12 cellular contexts compared by ENCODE assay signal in the genomic region with DNA sequence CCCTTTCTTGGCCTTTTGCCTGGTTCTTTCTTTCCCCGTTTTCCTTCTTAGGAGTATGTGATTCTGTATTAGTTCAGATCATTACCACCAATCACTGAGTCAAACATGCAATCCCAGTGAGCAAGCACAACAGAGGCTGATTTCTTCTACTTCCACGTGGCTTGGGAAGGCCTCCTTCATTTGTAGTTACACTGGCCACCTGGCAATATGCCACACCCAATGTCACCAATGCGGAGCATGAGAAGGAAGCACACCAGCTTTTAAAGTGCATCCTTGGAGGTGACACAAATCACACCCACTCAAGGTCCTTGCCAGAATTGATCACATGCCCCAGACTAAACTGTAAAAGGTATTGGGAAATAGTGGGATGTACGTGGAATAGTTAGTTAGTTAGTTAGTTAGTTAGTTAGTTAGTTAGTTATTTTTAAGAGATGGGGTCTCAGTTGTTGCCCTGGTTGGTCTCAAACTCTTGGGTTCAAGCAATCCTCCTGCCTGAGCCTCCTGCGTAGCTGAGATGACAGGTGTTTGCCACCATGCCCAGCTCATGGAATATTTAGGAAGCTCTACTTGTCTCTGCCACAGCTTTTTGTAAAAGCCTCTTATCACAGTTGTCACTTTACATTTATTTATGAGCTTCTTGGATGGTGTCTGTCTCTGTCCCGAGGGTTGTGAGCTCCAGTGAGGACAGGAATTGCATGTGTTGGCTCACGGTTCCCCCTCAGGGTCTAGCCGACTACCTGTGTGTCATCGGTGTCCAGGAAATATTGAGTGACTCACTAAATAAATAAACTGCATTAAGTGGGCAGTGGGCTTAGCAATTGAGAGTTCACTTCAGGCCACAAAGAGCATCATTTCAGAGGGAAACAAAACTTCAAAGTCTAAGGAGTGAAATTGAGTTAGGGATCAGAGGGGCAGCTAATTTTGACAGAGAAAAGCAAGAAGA. TPM values are rescaled to one million over a fixed set of nuclear protein-coding genes. Genes with fewer than 3 reads are reported as not detected.
DNase-seq lines count a peak whose midpoint lies in the region; ATAC-seq, FAIRE-seq and TF ChIP-seq lines count a peak whose summit lies in the region.
"Had no signal": no experiment of that assay in that cellular context is flagged by ENCODE, and none has a peak within 500 bp of the region (broad histone marks: within the 10 kb centered on the region; RNA-seq: fewer than 3 reads in every experiment).

No MANE protein-coding gene starts in this region.

- H3K36me3 ChIP-seq in astrocyte (ENCODE audit: insufficient read depth, low read length) = no peaks in the 10 kb centered on the region
- H3K36me3 ChIP-seq: uterus had no signal

- H3K27me3 ChIP-seq in astrocyte (ENCODE audit: insufficient read depth, low read length) = no peaks in the 10 kb centered on the region
- H3K27me3 ChIP-seq: uterus had no signal

- no peak for TF ChIP-seq CTCF in astrocyte (IDR thresholded peaks at IDR 0.05; ENCODE audit: insufficient read depth, low read depth, low read length)

- H4K20me1 ChIP-seq in astrocyte (ENCODE audit: insufficient read depth, low read length) = no peaks in the 10 kb centered on the region

- H3K4me3 Mint-ChIP-seq in astrocyte (ENCODE audit: unreplicated experiment) = no peak overlapping the region
- H3K4me3 Mint-ChIP-seq: T-helper 2 cell treated with Interferon-gamma antibody and Interleukin-4, amounts not matched to agents 5 μg/mL and 100 μg/mL, for 36 hours had no signal

- peaks cover 6% of the 10 kb centered on the region for H3K27me3 Mint-ChIP-seq in astrocyte (ENCODE audit: low read depth, unreplicated experiment)

- H3K36me3 Mint-ChIP-seq in astrocyte (ENCODE audit: low read depth, unreplicated experiment) = peaks cover 3% of the 10 kb centered on the region

- H3K79me2 ChIP-seq in astrocyte (ENCODE audit: insufficient read depth, low read length) = no peaks in the 10 kb centered on the region

- no peaks in the 10 kb centered on the region for H3K9me3 ChIP-seq in astrocyte (ENCODE audit: insufficient read depth, low read depth, low read length)
- H3K9me3 ChIP-seq: Caco-2, uterus had no signal

- H3K4me2 ChIP-seq in astrocyte (ENCODE audit: low read length) = peak overlapping the region; percentile 50

- H3K4me3 ChIP-seq in astrocyte (ENCODE audit: insufficient read depth, low read depth, low read length) = no peak overlapping the region
- H3K4me3 ChIP-seq: uterus had no signal

- peaks cover 28% of the 10 kb centered on the region for H3K4me1 Mint-ChIP-seq in astrocyte (ENCODE audit: low read depth, unreplicated experiment)

- peak overlapping the region; percentile 53 for H3K9ac ChIP-seq in astrocyte (ENCODE audit: low read length)

- H3K9me3 Mint-ChIP-seq in astrocyte (ENCODE audit: unreplicated experiment) = peaks cover 5% of the 10 kb centered on the region

- peak overlapping the region; percentile 56 for H3K27ac ChIP-seq in astrocyte (ENCODE audit: low read depth, low read length)
- H3K27ac ChIP-seq: uterus had no signal

- no peak overlapping the region for H2AFZ ChIP-seq in astrocyte (ENCODE audit: low read depth, low read length)

- peak overlapping the region; percentile 3 for H3K27ac Mint-ChIP-seq in astrocyte (ENCODE audit: unreplicated experiment)
- H3K27ac Mint-ChIP-seq: T-helper 2 cell treated with Interferon-gamma antibody and Interleukin-4, amounts not matched to agents 5 μg/mL and 100 μg/mL, for 36 hours had no signal

- no peak for ATAC-seq in GM19455 (IDR thresholded peaks at IDR 0.05; ENCODE audit: unreplicated experiment)

- DNase-seq in COLO668 (lab: John Stamatoyannopoulos, UW; ENCODE audit: unreplicated experiment) (peak; percentile 41), HK-2 (ENCODE audit: unreplicated experiment) (peak; percentile 50), astrocyte (ENCODE audit: low read depth) (peak; percentile 80), left kidney (ENCODE audit: low read depth, low spot score) (peak; percentile 21), NCI-H226 (no peak), HUDEP-2 (lab: John Stamatoyannopoulos, UW; ENCODE audit: unreplicated experiment in 76 of 76) (no peak), CD1c-positive myeloid dendritic cell (ENCODE audit: extremely low spot score) (no peak)
- DNase-seq: activated CD8-positive, alpha-beta memory T cell treated with anti-CD3 and anti-CD28 coated beads, Interleukin-2, amount 50 U/mL, for 4 hours; uterus had no signal

- no peak for FAIRE-seq in astrocyte (lab: Jason Lieb, UNC)

- peaks cover 39% of the 10 kb centered on the region for H3K4me1 ChIP-seq in astrocyte (ENCODE audit: insufficient read depth, low read length)
- H3K4me1 ChIP-seq: uterus had no signal

RNA-seq across cellular contexts. Expression of a gene that starts 28.1 kb away (rescaled TPM):
- 58.6 and 66.6 TPM in 2 replicates for total RNA-seq in astrocyte

Comparison
In these comparisons a context has a peak if more than half of its experiments do, and no peak if none do; other contexts are left out.
1. DNase-seq: peak in COLO668 (single experiment), HK-2 (single experiment), astrocyte (single experiment) and left kidney (single experiment); none in NCI-H226 (single experiment), HUDEP-2 (0 of 76) and CD1c-positive myeloid dendritic cell (single experiment).